20 cellular contexts compared by ENCODE assay signal in genomic region chr14:100780246-100780645, GRCh38. TPM values are rescaled to one million over a fixed set of nuclear protein-coding genes. Genes with fewer than 3 reads are reported as not detected.
DNase-seq lines count a peak whose midpoint lies in the region; ATAC-seq and TF ChIP-seq lines count a peak whose summit lies in the region.
"Had no signal": no experiment of that assay in that cellular context is flagged by ENCODE, and none has a peak within 500 bp of the region (broad histone marks: within the 10 kb centered on the region; RNA-seq: fewer than 3 reads in every experiment).

No MANE protein-coding gene starts in this region.

- in situ Hi-C loops in transverse colon (cut with MboI; ENCODE audit: low pct_ligation_motif_present in 1 of 4, low pct_unique_long_range_greater_than_20kb in 1 of 4, low sequenced_read_pairs in 3 of 4) = no loop called here

- H3K9ac ChIP-seq in neuronal stem cell (ENCODE audit: low read depth, low read length, poor library complexity) = no peak overlapping the region
- H3K9ac ChIP-seq: BLaER1 had no signal

- no peak overlapping the region for H3K4me3 Mint-ChIP-seq in brain
- H3K4me3 Mint-ChIP-seq: CD4-positive, alpha-beta T cell; IgD-negative memory B cell had no signal

- intact Hi-C loops in transverse colon (cut with DNase I; ENCODE audit: low total_unique reads) = no loop called here

- no peak overlapping the region for H3K14ac ChIP-seq in neuronal stem cell (ENCODE audit: low read length)

- H2AK5ac ChIP-seq in neuronal stem cell (ENCODE audit: low read depth, low read length) = peak overlapping the region; percentile 31

- no peak for TF ChIP-seq POLR2A in transverse colon (IDR thresholded peaks at IDR 0.05)

- H3K27me3 ChIP-seq in WERI-Rb-1 (ENCODE audit: insufficient read depth, low read depth, severe bottlenecking) = peaks cover 2% of the 10 kb centered on the region
- H3K27me3 ChIP-seq in neuronal stem cell (ENCODE audit: control insufficient read depth in 3 of 3, insufficient read depth in 3 of 3, low read depth in 1 of 3, low read length in 3 of 3) = no peaks in the 10 kb centered on the region
- H3K27me3 ChIP-seq in transverse colon = no peaks in the 10 kb centered on the region
- H3K27me3 ChIP-seq: BLaER1 had no signal

- H3K36me3 Mint-ChIP-seq in brain = no peaks in the 10 kb centered on the region
- H3K36me3 Mint-ChIP-seq: IgD-negative memory B cell had no signal

- H4K8ac ChIP-seq in neuronal stem cell (ENCODE audit: low read depth, low read length) = no peak overlapping the region

- TF ChIP-seq CTCF in WERI-Rb-1 (IDR thresholded peaks at IDR 0.05; ENCODE audit: low read depth, low read length) (no peak), brain (conservative IDR thresholded peaks at IDR 0.05) (no peak), transverse colon (IDR thresholded peaks at IDR 0.05) (no peak), foreskin fibroblast (IDR thresholded peaks at IDR 0.05; ENCODE audit: low read depth, low read length) (no peak)

- H3K27ac ChIP-seq in WERI-Rb-1 (no peak overlapping the region), neuronal stem cell (replicated peaks; ENCODE audit: low read length) (no peak overlapping the region), transverse colon (no peak overlapping the region)
- H3K27ac ChIP-seq: BLaER1 had no signal

- H3K4me3 ChIP-seq in WERI-Rb-1 (ENCODE audit: low read depth, low read length) = no peak overlapping the region
- H3K4me3 ChIP-seq in neuronal stem cell (ENCODE audit: low read length in 2 of 2) = no peak overlapping the region
- H3K4me3 ChIP-seq in transverse colon = no peak overlapping the region
- H3K4me3 ChIP-seq in foreskin fibroblast (ENCODE audit: low read depth in 1 of 2, low read length in 2 of 2) = no peak overlapping the region
- H3K4me3 ChIP-seq: BLaER1 had no signal

- H3K27me3 Mint-ChIP-seq in brain = peaks cover 15% of the 10 kb centered on the region

- no peak overlapping the region for H3K4me2 ChIP-seq in neuronal stem cell (ENCODE audit: insufficient read depth, low read length, poor library complexity, severe bottlenecking)
- H3K4me2 ChIP-seq: BLaER1 had no signal

- peaks cover 9 to 23% of the 10 kb centered on the region in 2 donors for H3K4me1 ChIP-seq in neuronal stem cell (ENCODE audit: control insufficient read depth in 2 of 2, insufficient read depth in 1 of 2, low read depth in 1 of 2, low read length in 2 of 2)
- H3K4me1 ChIP-seq in transverse colon = no peaks in the 10 kb centered on the region
- H3K4me1 ChIP-seq: BLaER1, Caco-2 had no signal

- peak overlapping the region; percentile 97 for H2BK120ac ChIP-seq in neuronal stem cell (ENCODE audit: low read depth, low read length)

- peak overlapping the region; percentile 70 for H2BK12ac ChIP-seq in neuronal stem cell (ENCODE audit: low read length)

- peaks cover 76% of the 10 kb centered on the region for H3K4me1 Mint-ChIP-seq in brain
- H3K4me1 Mint-ChIP-seq: IgD-negative memory B cell had no signal

- H2BK5ac ChIP-seq in neuronal stem cell (ENCODE audit: low read length) = peak overlapping the region; percentile 31

- H3K27ac Mint-ChIP-seq in brain = peak overlapping the region in 3 of 5 experiments; percentile 35 to 73 (median 61)
- H3K27ac Mint-ChIP-seq: CD4-positive, alpha-beta T cell; IgD-negative memory B cell had no signal

- no peak overlapping the region for H3K23ac ChIP-seq in neuronal stem cell (ENCODE audit: low read depth, low read length, poor library complexity)

- ATAC-seq in GM18511 (IDR thresholded peaks at IDR 0.05; ENCODE audit: unreplicated experiment) = no peak
- ATAC-seq: Panc1 had no signal

- H2AFZ ChIP-seq in neuronal stem cell (ENCODE audit: low read length) = no peak overlapping the region

- H4K91ac ChIP-seq in neuronal stem cell (ENCODE audit: low read depth, low read length, poor library complexity) = no peak overlapping the region

- H2BK15ac ChIP-seq in neuronal stem cell (ENCODE audit: low read length) = peak overlapping the region; percentile 93

- peak overlapping the region; percentile 57 for H3K4ac ChIP-seq in neuronal stem cell (ENCODE audit: low read length)

- peak overlapping the region; percentile 73 for H3K18ac ChIP-seq in neuronal stem cell (ENCODE audit: low read length)

- H3K9me3 Mint-ChIP-seq in brain = peaks cover 0 to 12% (median 0%) of the 10 kb centered on the region in 5 experiments
- H3K9me3 Mint-ChIP-seq: CD4-positive, alpha-beta T cell; IgD-negative memory B cell had no signal

- WGBS in neuronal stem cell (ENCODE audit: extremely low coverage in 2 of 2, insufficient read length in 2 of 2, insufficient replicate concordance in 1 of 2), 2 donors = no CpG with 5 or more reads among the region's 12 CpGs
- WGBS in transverse colon (ENCODE audit: low coverage in 1 of 2), 2 donors = 88 to 100% methylated on average over 1 to 12 of the region's 12 CpGs

- no peak for TF ChIP-seq EP300 in transverse colon (IDR thresholded peaks at IDR 0.05; ENCODE audit: low read depth)

- H3K79me1 ChIP-seq in neuronal stem cell (ENCODE audit: low read depth, low read length) = no peaks in the 10 kb centered on the region

- H3K9me3 ChIP-seq in WERI-Rb-1 (ENCODE audit: severe bottlenecking) (no peaks in the 10 kb centered on the region), neuronal stem cell (replicated peaks in 1 of 2; ENCODE audit: control insufficient read depth in 2 of 2, insufficient read depth in 1 of 2, low read depth in 1 of 2, low read length in 2 of 2) (no peaks in the 10 kb centered on the region), transverse colon (no peaks in the 10 kb centered on the region)
- H3K9me3 ChIP-seq: BLaER1, Caco-2 had no signal

- H3K36me3 ChIP-seq in WERI-Rb-1 (no peaks in the 10 kb centered on the region), neuronal stem cell (replicated peaks in 1 of 2; ENCODE audit: control insufficient read depth in 2 of 2, insufficient read depth in 2 of 2, low read length in 2 of 2) (no peaks in the 10 kb centered on the region), transverse colon (no peaks in the 10 kb centered on the region)
- H3K36me3 ChIP-seq: BLaER1 had no signal

- DNase-seq in WERI-Rb-1 = peak; percentile 0
- DNase-seq in neuronal stem cell (ENCODE audit: low spot score) = no peak
- peak; percentile 4 for DNase-seq in transverse colon
- no peak for DNase-seq in foreskin fibroblast
- no peak for DNase-seq in cerebellar cortex (ENCODE audit: low spot score)
- DNase-seq: Caco-2; CD4-positive, alpha-beta T cell; DMS 273 treated with DMSO at 0.1 percent for 48 hours; DMS79 treated with DMSO at 0.1 percent for 48 hours; MV-4-11; NCI-H1694 treated with DMSO at 0.1 percent for 48 hours; NCI-H2081 treated with DMSO at 0.1 percent for 48 hours; NCI-H2171 treated with DMSO at 0.1 percent for 48 hours; NCI-H524 treated with DMSO at 0.1 percent for 48 hours; NCI-H82 had no signal

RNA-seq across cellular contexts. Expression of gene MEG3, which starts 45.7 kb away (rescaled TPM):
- 33.5 TPM for polyA plus RNA-seq in brain (ENCODE audit: insufficient read depth, low read depth, low replicate concordance)
- polyA plus RNA-seq in neuronal stem cell (2013, experiment 1 of 2) = 61.0 TPM
- polyA plus RNA-seq in neuronal stem cell (2013, experiment 2 of 2) = 58.1 TPM
- 100 to 1,000 TPM in 1 of 4 donors, 10 to 100 TPM in 3; 10.6 to 156 (median 40.1) TPM for total RNA-seq in transverse colon
- total RNA-seq: Caco-2; CD4-positive, alpha-beta T cell had no signal
- polyA plus RNA-seq: IgD-negative memory B cell had no signal

RNA-seq across cellular contexts. Expression of gene DLK1, which starts 53.6 kb away (rescaled TPM):
- 233 TPM for polyA plus RNA-seq in brain (ENCODE audit: insufficient read depth, low read depth, low replicate concordance)
- polyA plus RNA-seq in neuronal stem cell (2013, experiment 1 of 2) = 6,496 TPM
- 6,408 TPM for polyA plus RNA-seq in neuronal stem cell (2013, experiment 2 of 2)
- total RNA-seq in transverse colon = not detected
- total RNA-seq: Caco-2; CD4-positive, alpha-beta T cell had no signal
- polyA plus RNA-seq: IgD-negative memory B cell had no signal

Comparison
In these comparisons a context has a peak if more than half of its experiments do, and no peak if none do; other contexts are left out.
1. DNase-seq: peak in WERI-Rb-1 (single experiment) and transverse colon (single experiment); none in neuronal stem cell (single experiment), foreskin fibroblast (0 of 2) and cerebellar cortex (single experiment).